19 cellular contexts compared by ENCODE assay signal in the genomic region with DNA sequence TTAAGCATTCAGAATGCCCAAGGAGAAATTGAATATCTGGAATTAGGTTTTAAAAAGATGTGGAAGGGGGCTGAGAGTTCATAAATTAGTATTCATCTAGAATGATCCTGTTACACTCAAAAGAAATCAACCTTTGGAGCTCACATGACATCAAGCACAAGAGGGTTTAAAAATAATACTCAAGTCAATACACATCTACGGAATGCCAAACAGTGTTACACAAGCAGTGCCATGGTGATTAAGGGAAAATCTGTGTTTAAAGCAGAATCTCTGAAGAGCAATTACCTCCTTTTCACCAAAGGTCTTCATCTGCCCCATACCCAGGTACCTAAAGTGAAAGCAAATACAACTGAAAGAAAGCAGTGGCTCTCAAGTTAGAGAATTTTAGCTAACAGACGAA.
DNase-seq lines count a peak whose midpoint lies in the region; ATAC-seq, FAIRE-seq and TF ChIP-seq lines count a peak whose summit lies in the region.
"Had no signal": no experiment of that assay in that cellular context is flagged by ENCODE, and none has a peak within 500 bp of the region (broad histone marks: within the 10 kb centered on the region; RNA-seq: fewer than 3 reads in every experiment).

No MANE protein-coding gene starts in this region.

- H4K91ac ChIP-seq in H1 (replicated peaks; ENCODE audit: insufficient read length, low read length): no peak overlapping the region

- no peak for TF ChIP-seq RAD21 in H1 (IDR thresholded peaks at IDR 0.05 in 1 of 2, conservative IDR thresholded peaks at IDR 0.05 in 1 of 2; ENCODE audit: low read depth in 2 of 2, low read length in 2 of 2)

- H3K36me3 ChIP-seq in H1 (ENCODE audit: control insufficient read depth in 2 of 4, insufficient read depth in 4 of 4, low read length in 3 of 4) (no peaks in the 10 kb centered on the region), left lung (no peaks in the 10 kb centered on the region)
- H3K36me3 ChIP-seq: BE2C had no signal

- H3K36me3 Mint-ChIP-seq in nephron (ENCODE audit: low read depth): no peaks in the 10 kb centered on the region
- no peaks in the 10 kb centered on the region for H3K36me3 Mint-ChIP-seq in activated T-cell treated with anti-CD3 and anti-CD28 coated beads, Interleukin-2, amount 50 U/mL, for 24 hours (ENCODE audit: low read depth)
- H3K36me3 Mint-ChIP-seq: CD4-positive, alpha-beta memory T cell had no signal

- H3K27me3 Mint-ChIP-seq in nephron (ENCODE audit: low read depth): no peaks in the 10 kb centered on the region
- H3K27me3 Mint-ChIP-seq in activated T-cell treated with anti-CD3 and anti-CD28 coated beads, Interleukin-2, amount 50 U/mL, for 24 hours: no peaks in the 10 kb centered on the region
- H3K27me3 Mint-ChIP-seq: CD4-positive, alpha-beta memory T cell had no signal

- H4K8ac ChIP-seq in H1 (ENCODE audit: extremely low read depth, insufficient read depth, low read length): no peak overlapping the region

- TF ChIP-seq EP300 in H1 (IDR thresholded peaks at IDR 0.05; ENCODE audit: borderline replicate concordance in 1 of 2, low read depth in 2 of 2, low read length in 2 of 2): no peak

- no peak overlapping the region for H3K4me3 ChIP-seq in H1 (ENCODE audit: extremely low read depth in 1 of 4, insufficient read depth in 2 of 4, low read depth in 3 of 4, low read length in 4 of 4)
- no peak overlapping the region for H3K4me3 ChIP-seq in left lung
- H3K4me3 ChIP-seq: A549 had no signal

- H2BK20ac ChIP-seq in H1 (ENCODE audit: low read length): no peak overlapping the region

- no peak overlapping the region for H2BK120ac ChIP-seq in H1 (replicated peaks; ENCODE audit: low read depth, low read length)

- no peak overlapping the region for H4K5ac ChIP-seq in H1 (ENCODE audit: insufficient read length, low read depth, low read length)

- no peak for FAIRE-seq in H1 (lab: Jason Lieb, UNC)
- FAIRE-seq: A549, GM12892, GM19239, H54, HTR-8/SVneo had no signal

- no peak overlapping the region for H3K4me3 Mint-ChIP-seq in nephron
- no peak overlapping the region for H3K4me3 Mint-ChIP-seq in activated T-cell treated with anti-CD3 and anti-CD28 coated beads, Interleukin-2, amount 50 U/mL, for 24 hours
- H3K4me3 Mint-ChIP-seq: CD4-positive, alpha-beta memory T cell had no signal

- H3K27me3 ChIP-seq in H1 (replicated peaks in 1 of 4; ENCODE audit: control insufficient read depth in 3 of 4, extremely low read depth in 1 of 4, insufficient read depth in 3 of 4, low read length in 3 of 4) (no peaks in the 10 kb centered on the region), left lung (no peaks in the 10 kb centered on the region)
- H3K27me3 ChIP-seq: BE2C had no signal

- no peak overlapping the region for H3K27ac ChIP-seq in H1 (ENCODE audit: low read depth, low read length)
- H3K27ac ChIP-seq in left lung: no peak overlapping the region
- H3K27ac ChIP-seq: A549, C4-2B had no signal

- no peak overlapping the region for H3K4ac ChIP-seq in H1 (replicated peaks; ENCODE audit: insufficient read length, low read depth, low read length)

- H3K23ac ChIP-seq in H1 (ENCODE audit: insufficient read length): no peak overlapping the region

- CTCF ChIA-PET in H1 (lab: Charles Lee; ENCODE audit: partially characterized antibody): interaction anchor here (1.2 kb wide), 1 partner anchor 19 kb away, joined by 3 read pairs; no protein-coding TSS in a partner anchor

- H2BK15ac ChIP-seq in H1 (ENCODE audit: low read length): no peak overlapping the region

- 0 out of 2 replicates have a peak overlapping the region, but pooled peaks have one; percentile 5 for H2AFZ ChIP-seq in H1 (ENCODE audit: low read length)

- no peak overlapping the region for H3K56ac ChIP-seq in H1 (replicated peaks; ENCODE audit: insufficient read length, low read depth, low read length)

- TF ChIP-seq CTCF in H1 (IDR thresholded peaks at IDR 0.05; ENCODE audit: control extremely low read depth in 1 of 3, insufficient read depth in 1 of 3, low read depth in 1 of 3, low read length in 3 of 3): no peak
- no peak for TF ChIP-seq CTCF in left lung (IDR thresholded peaks at IDR 0.05)
- no peak for TF ChIP-seq CTCF in nephron (IDR thresholded peaks at IDR 0.05; ENCODE audit: unreplicated experiment in 3 of 3)

- no peaks in the 10 kb centered on the region for H3K23me2 ChIP-seq in H1 (ENCODE audit: low read depth, low read length)

- no peak overlapping the region for H2BK5ac ChIP-seq in H1 (ENCODE audit: low read depth, low read length)

- no peaks in the 10 kb centered on the region for H3K79me2 ChIP-seq in H1 (ENCODE audit: control insufficient read depth in 1 of 2, insufficient read depth in 2 of 2, low read length in 2 of 2)

- H3K4me2 ChIP-seq in H1 (ENCODE audit: insufficient read depth in 1 of 2, low read depth in 2 of 2, low read length in 2 of 2): no peak overlapping the region
- H3K4me2 ChIP-seq: A549 had no signal

- H3K4me1 ChIP-seq in H1 (replicated peaks in 1 of 4; ENCODE audit: control insufficient read depth in 3 of 4, insufficient read depth in 4 of 4, low read length in 3 of 4) (no peaks in the 10 kb centered on the region; a peak in 1 of 7 replicates), left lung (no peaks in the 10 kb centered on the region)
- H3K4me1 ChIP-seq: A549 had no signal

- no peaks in the 10 kb centered on the region for H3K9me3 Mint-ChIP-seq in nephron
- H3K9me3 Mint-ChIP-seq in activated T-cell treated with anti-CD3 and anti-CD28 coated beads, Interleukin-2, amount 50 U/mL, for 24 hours: peaks cover 3% of the 10 kb centered on the region

- intact Hi-C loops in left ventricle myocardium superior (cut with micrococcal nuclease) (no loop called here), left cardiac atrium (cut with DNase I) (no loop called here), left lung (cut with DNase I) (no loop called here)

- POLR2A ChIA-PET in H1 (lab: Charles Lee; ENCODE audit: partially characterized antibody): no interaction called here

- no peak overlapping the region for H3K9ac ChIP-seq in H1 (replicated peaks in 1 of 4; ENCODE audit: extremely low read depth in 1 of 4, low read depth in 3 of 4, low read length in 3 of 4)

- WGBS in H1 (ENCODE audit: extremely low coverage in 1 of 2, insufficient coverage in 1 of 2, insufficient read length in 1 of 2, insufficient replicate concordance in 2 of 2, low coverage in 1 of 2, low lambda C conversion rate in 2 of 2, missing lambda C conversion rate in 1 of 2), 2 experiments: 81% methylated on average over 2 of the region's 2 CpGs; no CpG with 5 or more reads in 1 of the 2 experiments

- no peak for TF ChIP-seq POLR2A in H1 (IDR thresholded peaks at IDR 0.05; ENCODE audit: control extremely low read depth in 1 of 2, low read depth in 2 of 2, low read length in 2 of 2)

- no peaks in the 10 kb centered on the region for H4K20me1 ChIP-seq in H1 (replicated peaks in 1 of 2; ENCODE audit: control insufficient read depth in 1 of 2, insufficient read depth in 2 of 2, low read length in 2 of 2)

- H3K9me3 ChIP-seq in H1 (ENCODE audit: insufficient read depth in 2 of 2, low read depth in 1 of 2, low read length in 1 of 2) (no peaks in the 10 kb centered on the region), left lung (no peaks in the 10 kb centered on the region)
- H3K9me3 ChIP-seq: A549, BE2C had no signal

- H2BK12ac ChIP-seq in H1 (ENCODE audit: low read depth, low read length): no peak overlapping the region

- no peak overlapping the region for H3K14ac ChIP-seq in H1 (ENCODE audit: insufficient read length)

- DNase-seq in left ventricle myocardium superior (no peak), left cardiac atrium (no peak), H1 (ENCODE audit: low read depth in 1 of 2, low spot score in 2 of 2) (no peak), left lung (no peak), RPMI8226 (no peak)
- DNase-seq in activated CD4-positive, alpha-beta T cell treated with anti-CD3 and anti-CD28 coated beads for 48 hours: no peak
- DNase-seq in activated T-cell treated with anti-CD3 and anti-CD28 coated beads, Interleukin-2, amount 50 U/mL, for 24 hours: no peak
- DNase-seq: BE2C; CD4-positive, alpha-beta memory T cell; DND-41; GDM1 had no signal

- H3K4me1 Mint-ChIP-seq in nephron: peaks cover 48% of the 10 kb centered on the region
- H3K4me1 Mint-ChIP-seq in activated T-cell treated with anti-CD3 and anti-CD28 coated beads, Interleukin-2, amount 50 U/mL, for 24 hours (ENCODE audit: low read depth): no peaks in the 10 kb centered on the region
- H3K4me1 Mint-ChIP-seq: CD4-positive, alpha-beta memory T cell had no signal

- H3K27ac Mint-ChIP-seq in nephron: peak overlapping the region; percentile 81 to 92 (median 86)
- no peak overlapping the region for H3K27ac Mint-ChIP-seq in activated T-cell treated with anti-CD3 and anti-CD28 coated beads, Interleukin-2, amount 50 U/mL, for 24 hours
- H3K27ac Mint-ChIP-seq: CD4-positive, alpha-beta memory T cell had no signal

- no peak overlapping the region for H2AK5ac ChIP-seq in H1 (ENCODE audit: low read depth, low read length)

- H3K18ac ChIP-seq in H1 (ENCODE audit: extremely low read depth, low read length): no peak overlapping the region

- no peaks in the 10 kb centered on the region for H3K79me1 ChIP-seq in H1 (ENCODE audit: low read depth, low read length)

- peak; percentile 47 for ATAC-seq in left ventricle myocardium superior
- ATAC-seq in left cardiac atrium: no peak
- ATAC-seq in left lung: peak; percentile 56
- ATAC-seq: A549, HCT116 had no signal

TF ChIP-seq in H1, 55 proteins besides CTCF, POLR2A, EP300 and RAD21 (continues in another document):
- TF ChIP-seq TEAD4 (IDR thresholded peaks at IDR 0.05; ENCODE audit: low read depth, low read length) (no peak), HDAC6 (IDR thresholded peaks at IDR 0.05; ENCODE audit: low read depth, low read length) (no peak), SIRT6 (IDR thresholded peaks at IDR 0.05; ENCODE audit: low read length) (no peak), TCF12 (IDR thresholded peaks at IDR 0.05; ENCODE audit: low read depth, low read length) (no peak)
- TF ChIP-seq, protein P1, sequence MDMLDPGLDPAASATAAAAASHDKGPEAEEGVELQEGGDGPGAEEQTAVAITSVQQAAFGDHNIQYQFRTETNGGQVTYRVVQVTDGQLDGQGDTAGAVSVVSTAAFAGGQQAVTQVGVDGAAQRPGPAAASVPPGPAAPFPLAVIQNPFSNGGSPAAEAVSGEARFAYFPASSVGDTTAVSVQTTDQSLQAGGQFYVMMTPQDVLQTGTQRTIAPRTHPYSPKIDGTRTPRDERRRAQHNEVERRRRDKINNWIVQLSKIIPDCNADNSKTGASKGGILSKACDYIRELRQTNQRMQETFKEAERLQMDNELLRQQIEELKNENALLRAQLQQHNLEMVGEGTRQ (IDR thresholded peaks at IDR 0.05; ENCODE audit: low read length): no peak
- TF ChIP-seq, protein P2, sequence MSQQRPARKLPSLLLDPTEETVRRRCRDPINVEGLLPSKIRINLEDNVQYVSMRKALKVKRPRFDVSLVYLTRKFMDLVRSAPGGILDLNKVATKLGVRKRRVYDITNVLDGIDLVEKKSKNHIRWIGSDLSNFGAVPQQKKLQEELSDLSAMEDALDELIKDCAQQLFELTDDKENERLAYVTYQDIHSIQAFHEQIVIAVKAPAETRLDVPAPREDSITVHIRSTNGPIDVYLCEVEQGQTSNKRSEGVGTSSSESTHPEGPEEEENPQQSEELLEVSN (IDR thresholded peaks at IDR 0.05): no peak

Comparison
In these comparisons a context has a peak if more than half of its experiments do, and no peak if none do; other contexts are left out.
1. ATAC-seq: peak in left ventricle myocardium superior (single experiment) and left lung (single experiment); none in left cardiac atrium (0 of 2).